Comparison of ENCODE assay signal across 23 cellular contexts in genomic region chr1:6124341-6124740, GRCh38. TPM values are rescaled to one million over a fixed set of nuclear protein-coding genes. Genes with fewer than 3 reads are reported as not detected.
"Had no signal": no experiment of that assay in that cellular context is flagged by ENCODE, and none has a peak within 500 bp of the region (broad histone marks: within the 10 kb centered on the region; RNA-seq: fewer than 3 reads in every experiment).

No MANE protein-coding gene starts in this region.

- H3K9me3 Mint-ChIP-seq: memory B cell; natural killer cell treated with Interleukin-12 subunit alpha and Interleukin-12 subunit beta and Interleukin-15 and Interleukin-18, amount 100 ng/mL, for 72 hours; neural progenitor cell had no signal

- H3K27me3 ChIP-seq: dorsolateral prefrontal cortex, pancreas, right lobe of liver, transverse colon had no signal

- H3K4me3 ChIP-seq: dorsolateral prefrontal cortex, heart right ventricle, neural progenitor cell, pancreas, right lobe of liver, skin epidermis, stomach, thoracic aorta, transverse colon had no signal

- H3K9me3 ChIP-seq: heart right ventricle, pancreas, right lobe of liver, stomach, thoracic aorta, transverse colon had no signal

- H3K4me3 Mint-ChIP-seq: memory B cell; natural killer cell treated with Interleukin-12 subunit alpha and Interleukin-12 subunit beta and Interleukin-15 and Interleukin-18, amount 100 ng/mL, for 72 hours; neural progenitor cell had no signal

- H3K36me3 ChIP-seq: heart right ventricle, neural progenitor cell, pancreas, right lobe of liver, stomach, thoracic aorta, transverse colon had no signal

- H3K4me2 ChIP-seq: neural progenitor cell had no signal

- FAIRE-seq: frontal cortex, islet of Langerhans, pancreas had no signal

- H3K4me1 ChIP-seq: pancreas, right lobe of liver had no signal

- H3K27ac Mint-ChIP-seq: memory B cell; natural killer cell treated with Interleukin-12 subunit alpha and Interleukin-12 subunit beta and Interleukin-15 and Interleukin-18, amount 100 ng/mL, for 72 hours; neural progenitor cell; progenitor cell of endocrine pancreas had no signal

- H3K27ac ChIP-seq: heart right ventricle, neural progenitor cell, pancreas, right lobe of liver, skin epidermis, stomach, thoracic aorta, transverse colon had no signal

- H3K36me3 Mint-ChIP-seq: memory B cell; natural killer cell treated with Interleukin-12 subunit alpha and Interleukin-12 subunit beta and Interleukin-15 and Interleukin-18, amount 100 ng/mL, for 72 hours; neural progenitor cell had no signal

- H2AFZ ChIP-seq: neural progenitor cell had no signal

- DNase-seq: cortex of kidney; effector CD8-positive, alpha-beta T cell; hypothalamus; midbrain; occipital lobe; stimulated activated CD4-positive, alpha-beta T cell treated with anti-CD3 and anti-CD28 coated beads, Interleukin-12 subunit alpha, Interleukin-12 subunit beta, amount 100 ng/mL, for 4 hours; stimulated activated naive CD4-positive, alpha-beta T cell; stomach; substantia nigra; transverse colon had no signal

- ATAC-seq: heart right ventricle; left lobe of liver; natural killer cell treated with Interleukin-12 subunit alpha and Interleukin-12 subunit beta and Interleukin-15 and Interleukin-18, amount 100 ng/mL, for 72 hours; pancreas; right lobe of liver had no signal

- H3K9ac ChIP-seq: neural progenitor cell had no signal

RNA-seq across cellular contexts. Expression of gene CHD5, which starts 55.8 kb away (rescaled TPM):
- total RNA-seq: right lobe of liver had no signal
